8 cellular contexts compared by ENCODE assay signal in the genomic region with DNA sequence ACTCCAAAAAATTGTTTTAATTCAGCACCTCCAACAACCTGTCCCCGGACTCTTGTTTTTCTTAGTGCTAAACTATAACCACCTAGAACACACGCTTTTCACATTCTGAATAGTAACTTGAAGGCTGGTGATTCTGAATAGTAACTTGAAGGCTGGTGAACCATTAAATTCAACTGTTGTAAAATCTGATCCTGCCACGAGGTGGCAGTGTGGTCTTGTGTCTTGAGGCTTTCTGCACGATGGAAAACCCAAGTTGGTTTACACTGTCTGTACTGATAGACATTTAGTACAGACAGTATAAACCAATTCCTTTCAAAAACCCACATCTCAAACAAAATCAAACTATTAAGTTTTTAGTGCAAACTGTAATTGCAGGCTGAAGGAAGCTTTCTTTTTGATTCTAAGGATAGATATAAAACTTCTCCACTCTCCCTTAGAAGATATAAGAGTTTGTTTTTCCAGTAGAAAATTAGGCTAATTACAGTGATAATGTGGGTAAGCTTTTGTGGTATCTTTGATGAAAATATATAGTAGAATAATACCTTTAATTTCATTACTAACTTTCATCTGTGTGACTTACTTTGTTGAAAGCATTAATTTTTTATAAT. TPM values are rescaled to one million over a fixed set of nuclear protein-coding genes. Genes with fewer than 3 reads are reported as not detected.
DNase-seq lines count a peak whose midpoint lies in the region; ATAC-seq, FAIRE-seq and TF ChIP-seq lines count a peak whose summit lies in the region.

No MANE protein-coding gene starts in this region.

- no peaks in the 10 kb centered on the region for H3K9me3 ChIP-seq in endothelial cell of umbilical vein (replicated peaks; ENCODE audit: control insufficient read depth, insufficient read depth, low read length)

- no peaks in the 10 kb centered on the region for H3K36me3 ChIP-seq in endothelial cell of umbilical vein (ENCODE audit: control insufficient read depth in 2 of 2, extremely low read depth in 1 of 2, insufficient read depth in 2 of 2, low read length in 2 of 2)

- CTCF ChIA-PET in endothelial cell of umbilical vein (lab: Charles Lee) = interaction anchor here (0.9 to 8.7 kb wide), 15 partner anchors 10 to 1182 kb away, joined by 3 to 186 read pairs (median 4); a partner anchor contains a TSS

- DNase-seq in COLO829 (ENCODE audit: low spot score) (peak; percentile 69), HS-27A (ENCODE audit: low read depth) (peak; percentile 72), NOMO-1 treated with dmso at 0.1 percent for 144 hours (lab: John Stamatoyannopoulos, UW; ENCODE audit: unreplicated experiment) (peak; percentile 23), endothelial cell of umbilical vein (ENCODE audit: low read depth, low spot score) (peak; percentile 87), myocyte (ENCODE audit: low read depth) (peak; percentile 87)
- peak; percentile 20 for DNase-seq in activated CD8-positive, alpha-beta memory T cell treated with anti-CD3 and anti-CD28 coated beads, Interleukin-2, amount 50 U/mL, for 1 hour (ENCODE audit: extremely low read depth)
- peak; percentile 40 to 52 for DNase-seq in stimulated activated CD8-positive, alpha-beta memory T cell treated with anti-CD3 and anti-CD28 coated beads, Interleukin-7, amount 100 ng/mL, for 1 hour (ENCODE audit: low read depth in 2 of 2)

- POLR2A ChIA-PET in endothelial cell of umbilical vein (lab: Charles Lee) = no interaction called here

- no peak overlapping the region for H3K4me3 ChIP-seq in endothelial cell of umbilical vein (replicated peaks in 1 of 3; ENCODE audit: insufficient read depth in 1 of 3, low read depth in 1 of 3, low read length in 3 of 3)

- no peak overlapping the region for H2AFZ ChIP-seq in endothelial cell of umbilical vein (ENCODE audit: low read depth, low read length)

- H3K4me1 ChIP-seq in endothelial cell of umbilical vein (ENCODE audit: control insufficient read depth, extremely low read depth, insufficient read depth, low read length) = peaks cover 9% of the 10 kb centered on the region

- no peak overlapping the region for H3K9ac ChIP-seq in endothelial cell of umbilical vein (replicated peaks; ENCODE audit: extremely low read depth, insufficient read depth, low read length)

- H3K27me3 ChIP-seq in endothelial cell of umbilical vein (ENCODE audit: control insufficient read depth in 2 of 2, insufficient read depth in 2 of 2, low read length in 2 of 2) = peaks cover 7 to 8% of the 10 kb centered on the region in 2 experiments

- no peak overlapping the region for H3K27ac ChIP-seq in endothelial cell of umbilical vein (ENCODE audit: insufficient read depth, low read depth, low read length)

- no TSS peak for BruUV-seq in endothelial cell of umbilical vein (replicated peaks; lab: Mats Ljungman, UMichigan)

- ATAC-seq in GM21529 (IDR thresholded peaks at IDR 0.05; ENCODE audit: unreplicated experiment) = no peak

- FAIRE-seq in endothelial cell of umbilical vein (lab: Jason Lieb, UNC) = peak; percentile 85

- peak; percentile 51 to 54 for TF ChIP-seq CTCF in endothelial cell of umbilical vein (IDR thresholded peaks at IDR 0.05; ENCODE audit: extremely low read depth in 1 of 2, insufficient read depth in 1 of 2, low read depth in 1 of 2, low read length in 2 of 2)

- H3K9me1 ChIP-seq in endothelial cell of umbilical vein (replicated peaks; ENCODE audit: control insufficient read depth, extremely low read depth, insufficient read depth, low read length) = no peaks in the 10 kb centered on the region

- no peaks in the 10 kb centered on the region for H4K20me1 ChIP-seq in endothelial cell of umbilical vein (replicated peaks; ENCODE audit: control insufficient read depth, extremely low read depth, insufficient read depth, low read length)

- TF ChIP-seq POLR2A in endothelial cell of umbilical vein (IDR thresholded peaks at IDR 0.05; ENCODE audit: low read depth, low read length) = no peak

- H3K79me2 ChIP-seq in endothelial cell of umbilical vein (ENCODE audit: control insufficient read depth, insufficient read depth, low read length) = no peaks in the 10 kb centered on the region

- intact Hi-C loops in endothelial cell of umbilical vein (cut with micrococcal nuclease) = loop anchor here (1.0 to 5.0 kb wide), 7 partner anchors 61 to 1336 kb away; no protein-coding TSS in a partner anchor

- no peak overlapping the region for H3K4me2 ChIP-seq in endothelial cell of umbilical vein (ENCODE audit: insufficient read depth, low read length)

- dilution Hi-C loops in endothelial cell of umbilical vein (cut with MboI; ENCODE audit: extremely low pct_ligation_motif_present, low sequenced_read_pairs) = no loop called here

TF ChIP-seq in endothelial cell of umbilical vein, 7 proteins besides CTCF, POLR2A, EP300 and RAD21:
- TF ChIP-seq MYC (IDR thresholded peaks at IDR 0.05; ENCODE audit: low read depth, low read length) (no peak), EZH2 (IDR thresholded peaks at IDR 0.05; ENCODE audit: borderline replicate concordance, low read depth, low read length, severe bottlenecking) (no peak), JUN (IDR thresholded peaks at IDR 0.05; ENCODE audit: borderline replicate concordance, insufficient read depth, insufficient read length, low read depth) (no peak), POLR2AphosphoS5 (IDR thresholded peaks at IDR 0.05; ENCODE audit: insufficient read depth, low read depth, low read length) (no peak), GATA2 (IDR thresholded peaks at IDR 0.05; ENCODE audit: insufficient read depth, insufficient read length, low read depth, low read length) (no peak), FOS (IDR thresholded peaks at IDR 0.05; ENCODE audit: borderline replicate concordance, insufficient read depth, low read length) (no peak)
- TF ChIP-seq, protein P1, sequence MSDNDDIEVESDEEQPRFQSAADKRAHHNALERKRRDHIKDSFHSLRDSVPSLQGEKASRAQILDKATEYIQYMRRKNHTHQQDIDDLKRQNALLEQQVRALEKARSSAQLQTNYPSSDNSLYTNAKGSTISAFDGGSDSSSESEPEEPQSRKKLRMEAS (IDR thresholded peaks at IDR 0.05; ENCODE audit: insufficient read depth, insufficient read length) = no peak

RNA-seq across cellular contexts. Expression of a gene that starts 57.6 kb away (rescaled TPM):
- total RNA-seq in endothelial cell of umbilical vein (163 TPM in 2 replicates), myocyte (281 and 387 TPM in 2 replicates)
- polyA plus RNA-seq in endothelial cell of umbilical vein = 83.4 and 105 TPM in 2 replicates
- polyA plus RNA-seq in endothelial cell of umbilical vein (2011; cell fraction: cytosol; rRNA removed) = 210 and 227 TPM in 2 replicates
- 108 and 160 TPM in 2 replicates for polyA plus RNA-seq in endothelial cell of umbilical vein (2011; cell fraction: nucleus; rRNA removed)
- polyA plus RNA-seq in endothelial cell of umbilical vein (2012) = 114 and 176 TPM in 2 replicates
- 99.5 and 102 TPM in 2 replicates for polyA minus RNA-seq in endothelial cell of umbilical vein
- polyA minus RNA-seq in endothelial cell of umbilical vein (2011; cell fraction: cytosol; rRNA and poly(A)+ RNA removed) = 183 TPM
- 105 and 121 TPM in 2 replicates for polyA minus RNA-seq in endothelial cell of umbilical vein (2011; cell fraction: nucleus; rRNA and poly(A)+ RNA removed)
- 144 TPM for polyA plus RNA-seq in myocyte (2012)

Comparison
In these comparisons a context has a peak if more than half of its experiments do, and no peak if none do; other contexts are left out.
1. DNase-seq: peak in every context shown above with its lines; median percentile 87 in endothelial cell of umbilical vein; 87 in myocyte; 72 in HS-27A; 69 in COLO829; 46 in stimulated activated CD8-positive, alpha-beta memory T cell treated with anti-CD3 and anti-CD28 coated beads, Interleukin-7, amount 100 ng/mL, for 1 hour; 23 in NOMO-1 treated with dmso at 0.1 percent for 144 hours; 20 in activated CD8-positive, alpha-beta memory T cell treated with anti-CD3 and anti-CD28 coated beads, Interleukin-2, amount 50 U/mL, for 1 hour.